10 cellular contexts compared by ENCODE assay signal in the genomic region with DNA sequence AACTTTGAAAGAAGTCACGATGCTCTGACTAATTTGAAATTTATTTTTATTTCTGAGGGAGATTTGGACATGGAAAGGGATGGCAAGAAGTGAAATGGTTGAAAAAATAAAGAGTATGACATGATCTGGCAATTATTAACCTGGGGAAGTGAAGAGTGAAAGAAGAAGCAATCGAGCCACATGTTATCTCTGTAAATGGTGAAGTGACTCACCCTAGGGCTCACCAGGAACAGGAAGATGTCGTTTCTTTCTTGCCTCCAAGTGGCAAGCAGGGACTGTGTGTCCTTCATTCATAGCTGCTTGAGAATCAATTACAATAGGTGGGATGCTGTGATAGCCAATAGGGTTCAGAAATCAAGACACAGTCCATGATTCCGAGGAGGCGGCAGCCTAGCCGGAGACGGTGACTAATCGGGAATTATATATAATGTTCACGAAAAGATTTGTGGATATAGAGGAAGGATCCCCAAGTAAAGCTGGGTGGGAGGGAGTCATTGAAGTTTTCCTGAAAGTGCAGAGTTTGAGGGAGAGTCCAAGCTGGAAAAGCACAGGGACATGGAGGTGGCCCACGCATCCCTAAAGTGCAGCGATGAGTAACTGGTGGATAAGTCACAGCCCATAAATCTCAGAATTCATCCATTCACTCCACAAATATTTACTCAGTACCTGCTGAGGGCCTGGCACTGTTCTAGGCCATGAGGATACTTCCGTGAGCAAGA. TPM values are rescaled to one million over a fixed set of nuclear protein-coding genes. Genes with fewer than 3 reads are reported as not detected.
DNase-seq lines count a peak whose midpoint lies in the region; ATAC-seq and TF ChIP-seq lines count a peak whose summit lies in the region.
"Had no signal": no experiment of that assay in that cellular context is flagged by ENCODE, and none has a peak within 500 bp of the region (broad histone marks: within the 10 kb centered on the region; RNA-seq: fewer than 3 reads in every experiment).

No MANE protein-coding gene starts in this region.

- H3K4me3 Mint-ChIP-seq in activated CD4-positive, alpha-beta T cell treated with anti-CD3 and anti-CD28 coated beads for 36 hours: no peak overlapping the region
- H3K4me3 Mint-ChIP-seq: activated naive CD8-positive, alpha-beta T cell had no signal

- no peaks in the 10 kb centered on the region for H3K36me3 Mint-ChIP-seq in activated CD4-positive, alpha-beta T cell treated with anti-CD3 and anti-CD28 coated beads for 36 hours (ENCODE audit: low read depth)
- H3K36me3 Mint-ChIP-seq: activated naive CD8-positive, alpha-beta T cell had no signal

- no peak overlapping the region for H3K27ac Mint-ChIP-seq in activated CD4-positive, alpha-beta T cell treated with anti-CD3 and anti-CD28 coated beads for 36 hours
- H3K27ac Mint-ChIP-seq: activated naive CD8-positive, alpha-beta T cell had no signal

- H3K4me1 ChIP-seq in uterus: no peaks in the 10 kb centered on the region

- peaks cover 34% of the 10 kb centered on the region for H3K27me3 Mint-ChIP-seq in activated CD4-positive, alpha-beta T cell treated with anti-CD3 and anti-CD28 coated beads for 36 hours

- DNase-seq in activated CD4-positive, alpha-beta T cell treated with anti-CD3 and anti-CD28 coated beads for 36 hours: no peak
- no peak for DNase-seq in activated CD4-positive, alpha-beta T cell treated with anti-CD3 and anti-CD28 coated beads, Interleukin-2, amount 50 U/mL, for 4 hours
- DNase-seq in NOMO-1 treated with DMSO at 0.1 percent for 48 hours (lab: John Stamatoyannopoulos, UW; ENCODE audit: unreplicated experiment): peak; percentile 89
- peak; percentile 80 for DNase-seq in fibroblast of mammary gland (ENCODE audit: low read depth)
- no peak for DNase-seq in uterus
- DNase-seq in SHP77 treated with DMSO at 0.1 percent for 48 hours (lab: John Stamatoyannopoulos, UW): no peak
- no peak for DNase-seq in stimulated activated CD4-positive, alpha-beta T cell treated with anti-CD3 and anti-CD28 coated beads, Interleukin-12 subunit alpha, Interleukin-12 subunit beta, amount 100 ng/mL, for 4 hours
- DNase-seq: left cardiac atrium had no signal

- no peaks in the 10 kb centered on the region for H3K9me3 Mint-ChIP-seq in activated CD4-positive, alpha-beta T cell treated with anti-CD3 and anti-CD28 coated beads for 36 hours (ENCODE audit: low read depth)

- TF ChIP-seq POLR2A in uterus (IDR thresholded peaks at IDR 0.05): no peak

- H3K27ac ChIP-seq in uterus: peak overlapping the region; percentile 58 to 71

- intact Hi-C loops in activated CD4-positive, alpha-beta T cell treated with anti-CD3 and anti-CD28 coated beads for 36 hours (cut with DNase I, micrococcal nuclease): loop anchor here in 1 of 2 experiments (10.0 kb wide), 1 partner anchor 98 kb away; no protein-coding TSS in a partner anchor
- intact Hi-C loops in uterus (cut with DNase I; ENCODE audit: low total_unique reads): no loop called here

- H3K36me3 ChIP-seq in uterus: no peaks in the 10 kb centered on the region

- H3K4me1 Mint-ChIP-seq in activated CD4-positive, alpha-beta T cell treated with anti-CD3 and anti-CD28 coated beads for 36 hours: peaks cover 17% of the 10 kb centered on the region

- CTCF ChIA-PET in activated CD4-positive, alpha-beta T cell treated with anti-CD3 and anti-CD28 coated beads for 36 hours (lab: Charles Lee): interaction anchor here (0.7 kb wide), 1 partner anchor 646 kb away, joined by 3 read pairs; no protein-coding TSS in a partner anchor

- no peaks in the 10 kb centered on the region for H3K27me3 ChIP-seq in uterus

- ATAC-seq in activated CD4-positive, alpha-beta T cell treated with anti-CD3 and anti-CD28 coated beads for 36 hours: peak; percentile 61
- ATAC-seq in GM19324 (IDR thresholded peaks at IDR 0.05; ENCODE audit: low FRiP score, unreplicated experiment): no peak
- ATAC-seq: left cardiac atrium had no signal

- no peak for TF ChIP-seq CTCF in fibroblast of mammary gland (conservative IDR thresholded peaks at IDR 0.05; ENCODE audit: control insufficient read depth, insufficient read depth, low read depth, low read length)
- TF ChIP-seq CTCF in uterus (IDR thresholded peaks at IDR 0.05): no peak

- H3K4me3 ChIP-seq in fibroblast of mammary gland (ENCODE audit: control insufficient read depth, low read depth, low read length) (no peak overlapping the region), uterus (no peak overlapping the region)

- POLR2A ChIA-PET in activated CD4-positive, alpha-beta T cell treated with anti-CD3 and anti-CD28 coated beads for 36 hours (lab: Charles Lee): no interaction called here

- H3K9me3 ChIP-seq in uterus: no peaks in the 10 kb centered on the region

RNA-seq across cellular contexts. Expression of a gene that starts 18.2 kb away (rescaled TPM):
- total RNA-seq in activated CD4-positive, alpha-beta T cell treated with anti-CD3 and anti-CD28 coated beads for 36 hours: not detected
- under 1 TPM in 3 of 4 donors, not detected in 1; 0.26 to 0.83 (median 0.29) TPM for total RNA-seq in uterus
- total RNA-seq: left cardiac atrium had no signal

RNA-seq across cellular contexts. Expression of a gene that starts 34.2 kb away (rescaled TPM):
- not detected for total RNA-seq in activated CD4-positive, alpha-beta T cell treated with anti-CD3 and anti-CD28 coated beads for 36 hours
- total RNA-seq in uterus: 1 to 10 TPM in 1 of 4 donors, under 1 TPM in 1, not detected in 2; 0.79 to 3.1 TPM

RNA-seq across cellular contexts. Expression of a gene that starts 36.3 kb away (rescaled TPM):
- total RNA-seq in activated CD4-positive, alpha-beta T cell treated with anti-CD3 and anti-CD28 coated beads for 36 hours: not detected
- total RNA-seq in uterus: not detected
- total RNA-seq: left cardiac atrium had no signal

Comparison
In these comparisons a context has a peak if more than half of its experiments do, and no peak if none do; other contexts are left out.
1. DNase-seq: peak in NOMO-1 treated with DMSO at 0.1 percent for 48 hours (single experiment) and fibroblast of mammary gland (single experiment); none in activated CD4-positive, alpha-beta T cell treated with anti-CD3 and anti-CD28 coated beads for 36 hours (single experiment), activated CD4-positive, alpha-beta T cell treated with anti-CD3 and anti-CD28 coated beads, Interleukin-2, amount 50 U/mL, for 4 hours (0 of 2), uterus (0 of 2), SHP77 treated with DMSO at 0.1 percent for 48 hours (single experiment) and stimulated activated CD4-positive, alpha-beta T cell treated with anti-CD3 and anti-CD28 coated beads, Interleukin-12 subunit alpha, Interleukin-12 subunit beta, amount 100 ng/mL, for 4 hours (single experiment).